10 cellular contexts compared by ENCODE assay signal in genomic region chr3:34015204-34016142, GRCh38.
A peak's percentile ranks its signal among the peaks of the same experiment; 100 is the strongest.
DNase-seq lines count a peak whose midpoint lies in the region; ATAC-seq and TF ChIP-seq lines count a peak whose summit lies in the region.
"Had no signal": no experiment of that assay in that cellular context is flagged by ENCODE, and none has a peak within 500 bp of the region (broad histone marks: within the 10 kb centered on the region; RNA-seq: fewer than 3 reads in every experiment).

No MANE protein-coding gene starts in this region.

- H3K4me3 ChIP-seq in BE2C (ENCODE audit: low read depth, low read length) (no peak overlapping the region), fibroblast of pulmonary artery (replicated peaks; ENCODE audit: low read depth, low read length) (no peak overlapping the region)
- H3K4me3 ChIP-seq: tibial artery had no signal

- ATAC-seq in stimulated activated naive CD8-positive, alpha-beta T cell treated with anti-CD3 and anti-CD28 coated beads, Interleukin-15, amount 100 ng/mL, for 72 hours: no peak
- ATAC-seq in left lobe of liver (no peak), HG02970 (IDR thresholded peaks at IDR 0.05; ENCODE audit: low FRiP score, unreplicated experiment) (no peak), GM18909 (IDR thresholded peaks at IDR 0.05; ENCODE audit: poor library complexity, unreplicated experiment) (no peak)

- no peaks in the 10 kb centered on the region for H3K27me3 Mint-ChIP-seq in stimulated activated naive CD8-positive, alpha-beta T cell treated with anti-CD3 and anti-CD28 coated beads, Interleukin-15, amount 100 ng/mL, for 72 hours
- H3K27me3 Mint-ChIP-seq: activated naive CD8-positive, alpha-beta T cell had no signal

- peak; percentile 22; the same call in 1 of the 2 replicates for TF ChIP-seq CTCF in BE2C (IDR thresholded peaks at IDR 0.05; ENCODE audit: low read depth, low read length)
- peak; percentile 23 for TF ChIP-seq CTCF in GM20000 (IDR thresholded peaks at IDR 0.05; ENCODE audit: extremely low read depth, missing control alignments)
- TF ChIP-seq CTCF in fibroblast of pulmonary artery (IDR thresholded peaks at IDR 0.05; ENCODE audit: low read length, missing control alignments): peak; percentile 41

- DNase-seq in BE2C (no peak), GM20000 (ENCODE audit: low spot score) (no peak), OCI-M1 (lab: John Stamatoyannopoulos, UW) (peak; percentile 29), fibroblast of pulmonary artery (ENCODE audit: low read depth) (peak; percentile 35), left lobe of liver (ENCODE audit: low spot score) (no peak)
- no peak for DNase-seq in stimulated activated naive CD8-positive, alpha-beta T cell treated with anti-CD3 and anti-CD28 coated beads, Interleukin-15, amount 100 ng/mL, for 72 hours
- DNase-seq: tibial artery had no signal

- H3K27me3 ChIP-seq in BE2C: no peaks in the 10 kb centered on the region
- H3K27me3 ChIP-seq: tibial artery had no signal

- no peaks in the 10 kb centered on the region for H3K9me3 ChIP-seq in BE2C
- H3K9me3 ChIP-seq: tibial artery had no signal

- no peak overlapping the region for H3K27ac Mint-ChIP-seq in stimulated activated naive CD8-positive, alpha-beta T cell treated with anti-CD3 and anti-CD28 coated beads, Interleukin-15, amount 100 ng/mL, for 72 hours
- H3K27ac Mint-ChIP-seq: activated naive CD8-positive, alpha-beta T cell had no signal

- no peak overlapping the region for H3K4me3 Mint-ChIP-seq in stimulated activated naive CD8-positive, alpha-beta T cell treated with anti-CD3 and anti-CD28 coated beads, Interleukin-15, amount 100 ng/mL, for 72 hours
- H3K4me3 Mint-ChIP-seq: activated naive CD8-positive, alpha-beta T cell had no signal

- no peaks in the 10 kb centered on the region for H3K36me3 ChIP-seq in BE2C
- H3K36me3 ChIP-seq: tibial artery had no signal

- no peaks in the 10 kb centered on the region for H3K4me1 ChIP-seq in BE2C

- no peaks in the 10 kb centered on the region for H3K9me3 Mint-ChIP-seq in stimulated activated naive CD8-positive, alpha-beta T cell treated with anti-CD3 and anti-CD28 coated beads, Interleukin-15, amount 100 ng/mL, for 72 hours

- H3K4me1 Mint-ChIP-seq in stimulated activated naive CD8-positive, alpha-beta T cell treated with anti-CD3 and anti-CD28 coated beads, Interleukin-15, amount 100 ng/mL, for 72 hours: peaks cover 30% of the 10 kb centered on the region

Comparison
In these comparisons a context has a peak if more than half of its experiments do, and no peak if none do; other contexts are left out.
1. DNase-seq: peak in OCI-M1 (single experiment) and fibroblast of pulmonary artery (single experiment); none in BE2C (single experiment), GM20000 (single experiment), stimulated activated naive CD8-positive, alpha-beta T cell treated with anti-CD3 and anti-CD28 coated beads, Interleukin-15, amount 100 ng/mL, for 72 hours (0 of 2) and left lobe of liver (single experiment).
2. Peak in every context shown above with its lines, with median percentiles within 50 percentile points of each other: CTCF ChIP-seq.